ENCODE assay signal across 23 cellular contexts in genomic region chrY:13094904-13095600, GRCh38.
DNase-seq lines count a peak whose midpoint lies in the region; ATAC-seq and TF ChIP-seq lines count a peak whose summit lies in the region.
"Had no signal": no experiment of that assay in that cellular context is flagged by ENCODE, and none has a peak within 500 bp of the region (broad histone marks: within the 10 kb centered on the region; RNA-seq: fewer than 3 reads in every experiment).

No MANE protein-coding gene starts in this region.

- peaks cover 6% of the 10 kb centered on the region; the same call in 1 of the 2 replicates for H3F3A ChIP-seq in GM23338 (replicated peaks; ENCODE audit: low read depth)

- H4K20me1 ChIP-seq in GM23338 (replicated peaks; ENCODE audit: insufficient read depth), result no peaks in the 10 kb centered on the region
- H4K20me1 ChIP-seq: BLaER1 had no signal

- no peaks in the 10 kb centered on the region for H3K9me3 ChIP-seq in suprapubic skin
- H3K9me3 ChIP-seq: BLaER1, Caco-2, SJSA1 had no signal

- H3K4me3 Mint-ChIP-seq in stimulated activated naive CD8-positive, alpha-beta T cell treated with anti-CD3 and anti-CD28 coated beads, Interleukin-15, amount 100 ng/mL, for 72 hours, result no peak overlapping the region
- H3K4me3 Mint-ChIP-seq in GM23338 (no peak overlapping the region), WTC11 (no peak overlapping the region)
- H3K4me3 Mint-ChIP-seq: CD4-positive, alpha-beta memory T cell; T-helper 17 cell had no signal

- no peak for TF ChIP-seq EP300 in suprapubic skin (IDR thresholded peaks at IDR 0.05)

- peaks cover 5% of the 10 kb centered on the region for H3K4me1 Mint-ChIP-seq in stimulated activated naive CD8-positive, alpha-beta T cell treated with anti-CD3 and anti-CD28 coated beads, Interleukin-15, amount 100 ng/mL, for 72 hours
- H3K4me1 Mint-ChIP-seq in GM23338 (peaks cover 19% of the 10 kb centered on the region), WTC11 (peaks cover 54% of the 10 kb centered on the region)

- peak overlapping the region in 1 of 2 donors; percentile 69 for H3K27ac Mint-ChIP-seq in stimulated activated naive CD8-positive, alpha-beta T cell treated with anti-CD3 and anti-CD28 coated beads, Interleukin-15, amount 100 ng/mL, for 72 hours
- H3K27ac Mint-ChIP-seq in GM23338, result no peak overlapping the region
- H3K27ac Mint-ChIP-seq in WTC11, result peak overlapping the region; percentile 68
- H3K27ac Mint-ChIP-seq: CD4-positive, alpha-beta memory T cell; T-helper 17 cell had no signal

- no peak overlapping the region for H3K4me3 ChIP-seq in GM23338
- no peak overlapping the region for H3K4me3 ChIP-seq in suprapubic skin
- H3K4me3 ChIP-seq: BLaER1, SJSA1 had no signal

- H3K9me3 Mint-ChIP-seq in stimulated activated naive CD8-positive, alpha-beta T cell treated with anti-CD3 and anti-CD28 coated beads, Interleukin-15, amount 100 ng/mL, for 72 hours, result peaks cover 7 to 27% of the 10 kb centered on the region in 2 donors
- H3K9me3 Mint-ChIP-seq in GM23338 (peaks cover 27% of the 10 kb centered on the region), WTC11 (peaks cover 24% of the 10 kb centered on the region)
- H3K9me3 Mint-ChIP-seq: CD4-positive, alpha-beta memory T cell had no signal

- peak overlapping the region; percentile 99 for H3K27ac ChIP-seq in GM23338 (ENCODE audit: low read depth)
- no peak overlapping the region for H3K27ac ChIP-seq in suprapubic skin
- H3K27ac ChIP-seq: BLaER1, KMS-11, SJSA1 had no signal

- H3K4me1 ChIP-seq in GM23338 (ENCODE audit: insufficient read depth) (peaks cover 11% of the 10 kb centered on the region), suprapubic skin (no peaks in the 10 kb centered on the region)
- H3K4me1 ChIP-seq: BLaER1, Caco-2, SJSA1 had no signal

- H3K36me3 ChIP-seq in GM23338 (ENCODE audit: insufficient read depth) (0 out of 2 replicates have a peak, but pooled peaks cover 6% of the 10 kb centered on the region), suprapubic skin (no peaks in the 10 kb centered on the region)
- H3K36me3 ChIP-seq: BLaER1, SJSA1 had no signal

- no peak overlapping the region for H2AFZ ChIP-seq in GM23338

- H3K36me3 Mint-ChIP-seq in GM23338 (ENCODE audit: low read depth), result peaks cover 40% of the 10 kb centered on the region
- H3K36me3 Mint-ChIP-seq in WTC11, result peaks cover 18% of the 10 kb centered on the region
- H3K36me3 Mint-ChIP-seq: CD4-positive, alpha-beta memory T cell had no signal

- CTCF ChIA-PET in WTC11 (lab: Charles Lee), result no interaction called here

- peak; percentile 55 for ATAC-seq in stimulated activated naive CD8-positive, alpha-beta T cell treated with anti-CD3 and anti-CD28 coated beads, Interleukin-15, amount 100 ng/mL, for 72 hours
- no peak for ATAC-seq in stimulated activated naive CD8-positive, alpha-beta T cell treated with anti-CD3 and anti-CD28 coated beads, Interleukin-15, Interleukin-2, amounts not matched to agents 100 U/mL and 50 U/mL, for 24 hours
- ATAC-seq in GM23338 (no peak), WTC11 (no peak)
- ATAC-seq: Right ventricle myocardium inferior had no signal

- peaks cover 30% of the 10 kb centered on the region for H3K27me3 Mint-ChIP-seq in stimulated activated naive CD8-positive, alpha-beta T cell treated with anti-CD3 and anti-CD28 coated beads, Interleukin-15, amount 100 ng/mL, for 72 hours
- peaks cover 6% of the 10 kb centered on the region for H3K27me3 Mint-ChIP-seq in GM23338 (ENCODE audit: insufficient read depth, low read depth, poor library complexity)
- H3K27me3 Mint-ChIP-seq in WTC11 (ENCODE audit: low read depth), result no peaks in the 10 kb centered on the region

- no CpG with 5 or more reads among the region's 3 CpGs for WGBS in suprapubic skin

- no peak overlapping the region for H3K4me2 ChIP-seq in GM23338
- H3K4me2 ChIP-seq: BLaER1, KMS-11 had no signal

- no peak for TF ChIP-seq CTCF in GM23338 (conservative IDR thresholded peaks at IDR 0.05; ENCODE audit: low read depth in 2 of 2)
- TF ChIP-seq CTCF in WTC11 (IDR thresholded peaks at IDR 0.05), result no peak
- no peak for TF ChIP-seq CTCF in suprapubic skin (IDR thresholded peaks at IDR 0.05)

- H3K27me3 ChIP-seq in GM23338 (ENCODE audit: insufficient read depth), result no peaks in the 10 kb centered on the region
- H3K27me3 ChIP-seq in suprapubic skin, result no peaks in the 10 kb centered on the region
- H3K27me3 ChIP-seq: BLaER1, SJSA1 had no signal

- POLR2A ChIA-PET in WTC11 (lab: Charles Lee), result no interaction called here

- H3K9me2 ChIP-seq in GM23338 (ENCODE audit: insufficient read depth), result peaks cover 9% of the 10 kb centered on the region; the same call in 1 of the 2 replicates

- H3K79me2 ChIP-seq in GM23338 (replicated peaks; ENCODE audit: insufficient read depth), result no peaks in the 10 kb centered on the region

- DNase-seq in stimulated activated naive CD8-positive, alpha-beta T cell treated with anti-CD3 and anti-CD28 coated beads, Interleukin-15, amount 100 ng/mL, for 72 hours, result no peak
- DNase-seq in stimulated activated naive CD8-positive, alpha-beta T cell treated with anti-CD3 and anti-CD28 coated beads, Interleukin-15, Interleukin-2, amounts not matched to agents 100 U/mL and 50 U/mL, for 24 hours, result no peak
- no peak for DNase-seq in GM23338 (ENCODE audit: low spot score)
- DNase-seq in WTC11 (ENCODE audit: low spot score), result no peak
- no peak for DNase-seq in suprapubic skin (ENCODE audit: low spot score in 2 of 2)
- no peak for DNase-seq in NCI-H2171 treated with DMSO at 0.1 percent for 48 hours (lab: John Stamatoyannopoulos, UW)
- no peak for DNase-seq in CD1c-positive myeloid dendritic cell (ENCODE audit: extremely low spot score)
- DNase-seq: Caco-2; CD4-positive, alpha-beta memory T cell; DMS 273 treated with DMSO at 0.1 percent for 48 hours; DMS79 treated with DMSO at 0.1 percent for 48 hours; H7; NCI-H1092 treated with DMSO at 0.1 percent for 48 hours; NCI-H146; NCI-H2029; NCI-H345; NCI-H524 treated with DMSO at 0.1 percent for 48 hours; OCI-M1; T-helper 17 cell had no signal

- TF ChIP-seq POLR2A in suprapubic skin (IDR thresholded peaks at IDR 0.05), result no peak

TF ChIP-seq in GM23338, 12 proteins besides CTCF, POLR2A, EP300 and RAD21 (continues in another document):
- TF ChIP-seq NANOG (IDR thresholded peaks at IDR 0.05; ENCODE audit: borderline replicate concordance), result no peak

TF ChIP-seq in WTC11, 78 proteins besides CTCF, POLR2A, EP300 and RAD21 (continues in another document):
- TF ChIP-seq RELA (CRISPR knock-in tag; IDR thresholded peaks at IDR 0.05; ENCODE audit: borderline replicate concordance), result no peak
- no peak for TF ChIP-seq HMGA2 (CRISPR knock-in tag; IDR thresholded peaks at IDR 0.05)
- no peak for TF ChIP-seq GABPB1 (CRISPR knock-in tag; IDR thresholded peaks at IDR 0.05)
- no peak for TF ChIP-seq ZNF317 (CRISPR knock-in tag; IDR thresholded peaks at IDR 0.05; ENCODE audit: borderline replicate concordance, low read depth)
- TF ChIP-seq RORB (CRISPR knock-in tag; IDR thresholded peaks at IDR 0.05), result no peak
- TF ChIP-seq ZNF232 (CRISPR knock-in tag; IDR thresholded peaks at IDR 0.05), result no peak
- TF ChIP-seq ESRRA (CRISPR knock-in tag; IDR thresholded peaks at IDR 0.05; ENCODE audit: borderline replicate concordance), result no peak
- TF ChIP-seq, protein P1, sequence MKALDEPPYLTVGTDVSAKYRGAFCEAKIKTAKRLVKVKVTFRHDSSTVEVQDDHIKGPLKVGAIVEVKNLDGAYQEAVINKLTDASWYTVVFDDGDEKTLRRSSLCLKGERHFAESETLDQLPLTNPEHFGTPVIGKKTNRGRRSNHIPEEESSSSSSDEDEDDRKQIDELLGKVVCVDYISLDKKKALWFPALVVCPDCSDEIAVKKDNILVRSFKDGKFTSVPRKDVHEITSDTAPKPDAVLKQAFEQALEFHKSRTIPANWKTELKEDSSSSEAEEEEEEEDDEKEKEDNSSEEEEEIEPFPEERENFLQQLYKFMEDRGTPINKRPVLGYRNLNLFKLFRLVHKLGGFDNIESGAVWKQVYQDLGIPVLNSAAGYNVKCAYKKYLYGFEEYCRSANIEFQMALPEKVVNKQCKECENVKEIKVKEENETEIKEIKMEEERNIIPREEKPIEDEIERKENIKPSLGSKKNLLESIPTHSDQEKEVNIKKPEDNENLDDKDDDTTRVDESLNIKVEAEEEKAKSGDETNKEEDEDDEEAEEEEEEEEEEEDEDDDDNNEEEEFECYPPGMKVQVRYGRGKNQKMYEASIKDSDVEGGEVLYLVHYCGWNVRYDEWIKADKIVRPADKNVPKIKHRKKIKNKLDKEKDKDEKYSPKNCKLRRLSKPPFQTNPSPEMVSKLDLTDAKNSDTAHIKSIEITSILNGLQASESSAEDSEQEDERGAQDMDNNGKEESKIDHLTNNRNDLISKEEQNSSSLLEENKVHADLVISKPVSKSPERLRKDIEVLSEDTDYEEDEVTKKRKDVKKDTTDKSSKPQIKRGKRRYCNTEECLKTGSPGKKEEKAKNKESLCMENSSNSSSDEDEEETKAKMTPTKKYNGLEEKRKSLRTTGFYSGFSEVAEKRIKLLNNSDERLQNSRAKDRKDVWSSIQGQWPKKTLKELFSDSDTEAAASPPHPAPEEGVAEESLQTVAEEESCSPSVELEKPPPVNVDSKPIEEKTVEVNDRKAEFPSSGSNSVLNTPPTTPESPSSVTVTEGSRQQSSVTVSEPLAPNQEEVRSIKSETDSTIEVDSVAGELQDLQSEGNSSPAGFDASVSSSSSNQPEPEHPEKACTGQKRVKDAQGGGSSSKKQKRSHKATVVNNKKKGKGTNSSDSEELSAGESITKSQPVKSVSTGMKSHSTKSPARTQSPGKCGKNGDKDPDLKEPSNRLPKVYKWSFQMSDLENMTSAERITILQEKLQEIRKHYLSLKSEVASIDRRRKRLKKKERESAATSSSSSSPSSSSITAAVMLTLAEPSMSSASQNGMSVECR (CRISPR knock-in tag; IDR thresholded peaks at IDR 0.05; ENCODE audit: borderline replicate concordance), result no peak
- TF ChIP-seq, protein P2, sequence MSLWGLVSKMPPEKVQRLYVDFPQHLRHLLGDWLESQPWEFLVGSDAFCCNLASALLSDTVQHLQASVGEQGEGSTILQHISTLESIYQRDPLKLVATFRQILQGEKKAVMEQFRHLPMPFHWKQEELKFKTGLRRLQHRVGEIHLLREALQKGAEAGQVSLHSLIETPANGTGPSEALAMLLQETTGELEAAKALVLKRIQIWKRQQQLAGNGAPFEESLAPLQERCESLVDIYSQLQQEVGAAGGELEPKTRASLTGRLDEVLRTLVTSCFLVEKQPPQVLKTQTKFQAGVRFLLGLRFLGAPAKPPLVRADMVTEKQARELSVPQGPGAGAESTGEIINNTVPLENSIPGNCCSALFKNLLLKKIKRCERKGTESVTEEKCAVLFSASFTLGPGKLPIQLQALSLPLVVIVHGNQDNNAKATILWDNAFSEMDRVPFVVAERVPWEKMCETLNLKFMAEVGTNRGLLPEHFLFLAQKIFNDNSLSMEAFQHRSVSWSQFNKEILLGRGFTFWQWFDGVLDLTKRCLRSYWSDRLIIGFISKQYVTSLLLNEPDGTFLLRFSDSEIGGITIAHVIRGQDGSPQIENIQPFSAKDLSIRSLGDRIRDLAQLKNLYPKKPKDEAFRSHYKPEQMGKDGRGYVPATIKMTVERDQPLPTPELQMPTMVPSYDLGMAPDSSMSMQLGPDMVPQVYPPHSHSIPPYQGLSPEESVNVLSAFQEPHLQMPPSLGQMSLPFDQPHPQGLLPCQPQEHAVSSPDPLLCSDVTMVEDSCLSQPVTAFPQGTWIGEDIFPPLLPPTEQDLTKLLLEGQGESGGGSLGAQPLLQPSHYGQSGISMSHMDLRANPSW (CRISPR knock-in tag; conservative IDR thresholded peaks at IDR 0.05; ENCODE audit: low read depth), result no peak
